In genomic region chr16:70454221-70455034, GRCh38 we compare ENCODE assay signal across 8 cellular contexts. TPM values are rescaled to one million over a fixed set of nuclear protein-coding genes. Genes with fewer than 3 reads are reported as not detected.
DNase-seq lines count a peak whose midpoint lies in the region; ATAC-seq and TF ChIP-seq lines count a peak whose summit lies in the region.

FCSK (plus strand) TSS chr16:70454595; CDS start chr16:70463191, 8,596 bp downstream.

- H3K79me2 ChIP-seq in DND-41 (ENCODE audit: insufficient read depth, low read length) (peaks cover 8% of the 10 kb centered on the region), parathyroid adenoma (peaks cover 5% of the 10 kb centered on the region)

- peaks cover 0 to 7% of the 10 kb centered on the region in 2 donors for H3K36me3 Mint-ChIP-seq in activated naive CD4-positive, alpha-beta T cell treated with anti-CD3 and anti-CD28 coated beads, Interleukin-2, amount 50 U/mL, for 72 hours

- no peaks in the 10 kb centered on the region for H4K20me1 ChIP-seq in DND-41 (ENCODE audit: insufficient read depth, low read length)

- H3K9me3 ChIP-seq in DND-41 (ENCODE audit: insufficient read depth, low read length, severe bottlenecking) (no peaks in the 10 kb centered on the region), HUES64 (ENCODE audit: insufficient read depth, low read depth, low read length) (no peaks in the 10 kb centered on the region), parathyroid adenoma (ENCODE audit: control insufficient read depth, low read length) (no peaks in the 10 kb centered on the region), tibial artery (no peaks in the 10 kb centered on the region)

- peak within 1 kb of the TSS; percentile 87 for H3K9ac ChIP-seq in DND-41 (ENCODE audit: low read depth, low read length)
- peak within 1 kb of the TSS; percentile 98 for H3K9ac ChIP-seq in HUES64 (ENCODE audit: low read depth, low read length)
- peak within 1 kb of the TSS; percentile 50 for H3K9ac ChIP-seq in parathyroid adenoma

- H3K9me3 Mint-ChIP-seq in activated naive CD4-positive, alpha-beta T cell treated with anti-CD3 and anti-CD28 coated beads, Interleukin-2, amount 50 U/mL, for 72 hours: no peaks in the 10 kb centered on the region

- intact Hi-C loops in Right ventricle myocardium superior (cut with DNase I): no loop called here
- intact Hi-C loops in tibial artery (cut with DNase I; ENCODE audit: low total_unique reads): loop anchor here (5.0 kb wide), 1 partner anchor 72 kb away; no protein-coding TSS in a partner anchor

- H3K27ac ChIP-seq in DND-41 (ENCODE audit: low read length): peak within 1 kb of the TSS; percentile 99
- H3K27ac ChIP-seq in HUES64 (ENCODE audit: low read depth, low read length): peak within 1 kb of the TSS; percentile 98
- peak within 1 kb of the TSS; percentile 82 for H3K27ac ChIP-seq in parathyroid adenoma
- peak within 1 kb of the TSS; percentile 83 to 96 for H3K27ac ChIP-seq in tibial artery

- H3K27me3 ChIP-seq in DND-41 (ENCODE audit: insufficient read depth, low read length, poor library complexity) (no peaks in the 10 kb centered on the region), HUES64 (ENCODE audit: insufficient read depth, low read length) (no peaks in the 10 kb centered on the region), parathyroid adenoma (ENCODE audit: control insufficient read depth, insufficient read depth, low read length) (no peaks in the 10 kb centered on the region), tibial artery (peaks cover 0 to 10% of the 10 kb centered on the region in 2 donors)

- H3K4me3 ChIP-seq in DND-41 (ENCODE audit: low read depth in 1 of 2, low read length in 2 of 2): peak within 1 kb of the TSS; percentile 63 to 79
- H3K4me3 ChIP-seq in HUES64 (ENCODE audit: low read length): peak within 1 kb of the TSS; percentile 84
- peak within 1 kb of the TSS; percentile 96 for H3K4me3 ChIP-seq in parathyroid adenoma (ENCODE audit: low read depth, low read length)
- H3K4me3 ChIP-seq in tibial artery: peak within 1 kb of the TSS; percentile 91 to 92

- in situ Hi-C loops in SK-MEL-5 (cut with HindIII; ENCODE audit: low pct_unique_long_range_greater_than_20kb, low sequenced_read_pairs): no loop called here

- ATAC-seq in DND-41 (ENCODE audit: insufficient read depth, low read depth): peak; percentile 95
- peak; percentile 81 for ATAC-seq in GM21447 (IDR thresholded peaks at IDR 0.05; ENCODE audit: unreplicated experiment)
- ATAC-seq in activated naive CD4-positive, alpha-beta T cell treated with anti-CD3 and anti-CD28 coated beads, Interleukin-2, amount 50 U/mL, for 72 hours: peak; percentile 82 to 97
- peak; percentile 96 for ATAC-seq in Right ventricle myocardium superior (ENCODE audit: poor library complexity)

- peaks cover 24% of the 10 kb centered on the region for H3K4me1 ChIP-seq in DND-41 (ENCODE audit: insufficient read depth, low read length)
- no peaks in the 10 kb centered on the region for H3K4me1 ChIP-seq in HUES64 (ENCODE audit: insufficient read depth, low read length)
- H3K4me1 ChIP-seq in parathyroid adenoma: no peaks in the 10 kb centered on the region
- peaks cover 0 to 20% (median 14%) of the 10 kb centered on the region in 4 donors for H3K4me1 ChIP-seq in tibial artery

- H3K36me3 ChIP-seq in DND-41 (ENCODE audit: insufficient read depth, low read length) (no peaks in the 10 kb centered on the region; the same call in 1 of the 2 replicates), HUES64 (ENCODE audit: insufficient read depth, low read length) (no peaks in the 10 kb centered on the region), parathyroid adenoma (ENCODE audit: control insufficient read depth, insufficient read depth, low read length) (no peaks in the 10 kb centered on the region), tibial artery (no peaks in the 10 kb centered on the region)

- TF ChIP-seq CTCF in DND-41 (IDR thresholded peaks at IDR 0.05; ENCODE audit: borderline replicate concordance, extremely low read depth, low read length, poor library complexity, severe bottlenecking): peak; percentile 35
- TF ChIP-seq CTCF in parathyroid adenoma (IDR thresholded peaks at IDR 0.05): no peak
- peak in 1 of 2 experiments; percentile 17 for TF ChIP-seq CTCF in tibial artery (IDR thresholded peaks at IDR 0.05)

- peak within 1 kb of the TSS; percentile 95 for H2AFZ ChIP-seq in DND-41 (ENCODE audit: low read depth, low read length)
- peak within 1 kb of the TSS; percentile 96 for H2AFZ ChIP-seq in parathyroid adenoma

- WGBS in HUES64: under 1% methylated on average over 67 of the region's 67 CpGs

- peak within 1 kb of the TSS; percentile 93 for H3K4me2 ChIP-seq in DND-41 (ENCODE audit: insufficient read depth, low read length)
- H3K4me2 ChIP-seq in parathyroid adenoma (ENCODE audit: low read length): peak within 1 kb of the TSS; percentile 95

- DNase-seq in DND-41 (peak; percentile 73), SK-MEL-5 (ENCODE audit: low read depth, low spot score) (peak; percentile 76), Right ventricle myocardium superior (peak; percentile 81), tibial artery (peak in 1 of 2 donors; percentile 75)
- peak; percentile 63 to 69 for DNase-seq in activated naive CD4-positive, alpha-beta T cell treated with anti-CD3 and anti-CD28 coated beads, Interleukin-2, amount 50 U/mL, for 72 hours (ENCODE audit: low spot score in 2 of 2)

- H3K27ac Mint-ChIP-seq in activated naive CD4-positive, alpha-beta T cell treated with anti-CD3 and anti-CD28 coated beads, Interleukin-2, amount 50 U/mL, for 72 hours: peak within 1 kb of the TSS; percentile 87 to 96

RNA-seq across cellular contexts. Expression of gene FCSK, which starts in this region (rescaled TPM):
- 3.0 TPM for polyA plus RNA-seq in HUES64 (2013, experiment 1 of 2)
- polyA plus RNA-seq in HUES64 (2013, experiment 2 of 2): 3.0 TPM
- 8.4 and 10.5 TPM in 2 replicates for total RNA-seq in SK-MEL-5 (2014; rRNA removed; shearing (Covaris generic))
- polyA plus RNA-seq in SK-MEL-5 (2015; cell fraction: cytosol; rRNA removed): 8.9 and 9.6 TPM in 2 replicates
- 53.8 and 63.2 TPM in 2 replicates for polyA plus RNA-seq in SK-MEL-5 (2015; cell fraction: nucleus; rRNA removed)
- 10 to 100 TPM in 1 of 2 donors, 1 to 10 TPM in 1; 6.1 to 16.6 TPM for total RNA-seq in activated naive CD4-positive, alpha-beta T cell treated with anti-CD3 and anti-CD28 coated beads, Interleukin-2, amount 50 U/mL, for 72 hours
- total RNA-seq in Right ventricle myocardium superior: 8.0 TPM
